Comparison of ENCODE assay signal across 8 cellular contexts in genomic region chr19:1122972-1123363, GRCh38. TPM values are rescaled to one million over a fixed set of nuclear protein-coding genes. Genes with fewer than 3 reads are reported as not detected.
DNase-seq lines count a peak whose midpoint lies in the region; ATAC-seq and TF ChIP-seq lines count a peak whose summit lies in the region.

No MANE protein-coding gene starts in this region.

- intact Hi-C loops in activated naive CD4-positive, alpha-beta T cell treated with anti-CD3 and anti-CD28 coated beads for 36 hours (cut with micrococcal nuclease): no loop called here

- peaks cover 36% of the 10 kb centered on the region for H4K20me1 ChIP-seq in osteoblast (ENCODE audit: insufficient read depth, low read length)

- no peak overlapping the region for H3K27ac ChIP-seq in osteoblast (ENCODE audit: low read depth, low read length)

- H3K36me3 ChIP-seq in osteoblast (ENCODE audit: insufficient read depth, low read length): peaks cover 94% of the 10 kb centered on the region

- no peak overlapping the region for H3K4me3 ChIP-seq in osteoblast (ENCODE audit: insufficient read depth, low read length)

- peaks cover 20% of the 10 kb centered on the region for H3K4me1 ChIP-seq in osteoblast (ENCODE audit: insufficient read depth, low read length)

- no peak overlapping the region for H3K4me3 Mint-ChIP-seq in activated naive CD4-positive, alpha-beta T cell treated with anti-CD3 and anti-CD28 coated beads for 36 hours
- peak overlapping the region; percentile 62 for H3K4me3 Mint-ChIP-seq in endothelial cell (ENCODE audit: unreplicated experiment)

- H3K9me3 ChIP-seq in osteoblast (ENCODE audit: low read depth, low read length): no peaks in the 10 kb centered on the region

- H3K27me3 Mint-ChIP-seq in activated naive CD4-positive, alpha-beta T cell treated with anti-CD3 and anti-CD28 coated beads for 36 hours (ENCODE audit: low read depth): no peaks in the 10 kb centered on the region
- peaks cover 13% of the 10 kb centered on the region for H3K27me3 Mint-ChIP-seq in endothelial cell (ENCODE audit: unreplicated experiment)

- no peak overlapping the region for H2AFZ ChIP-seq in osteoblast (ENCODE audit: low read length)

- H3K4me1 Mint-ChIP-seq in activated naive CD4-positive, alpha-beta T cell treated with anti-CD3 and anti-CD28 coated beads for 36 hours (ENCODE audit: low read depth): peaks cover 9% of the 10 kb centered on the region
- H3K4me1 Mint-ChIP-seq in endothelial cell (ENCODE audit: unreplicated experiment): no peaks in the 10 kb centered on the region

- peak overlapping the region; percentile 73 for H3K27ac Mint-ChIP-seq in activated naive CD4-positive, alpha-beta T cell treated with anti-CD3 and anti-CD28 coated beads for 36 hours
- H3K27ac Mint-ChIP-seq in endothelial cell (ENCODE audit: unreplicated experiment): no peak overlapping the region

- peaks cover 52% of the 10 kb centered on the region for H3K36me3 Mint-ChIP-seq in activated naive CD4-positive, alpha-beta T cell treated with anti-CD3 and anti-CD28 coated beads for 36 hours (ENCODE audit: low read depth)
- peaks cover 17% of the 10 kb centered on the region for H3K36me3 Mint-ChIP-seq in endothelial cell (ENCODE audit: low read depth, unreplicated experiment)

- no peak for TF ChIP-seq CTCF in endothelial cell (IDR thresholded peaks at IDR 0.05; ENCODE audit: unreplicated experiment)
- TF ChIP-seq CTCF in osteoblast (IDR thresholded peaks at IDR 0.05; ENCODE audit: extremely low read depth, low read depth, low read length): no peak

- no peak overlapping the region for H3K4me2 ChIP-seq in osteoblast (ENCODE audit: insufficient read depth, low read length)

- H3K79me2 ChIP-seq in osteoblast (ENCODE audit: insufficient read depth, low read length): peaks cover 71% of the 10 kb centered on the region

- H3K27me3 ChIP-seq in osteoblast (ENCODE audit: insufficient read depth, low read length): no peaks in the 10 kb centered on the region

- no peaks in the 10 kb centered on the region for H3K9me3 Mint-ChIP-seq in activated naive CD4-positive, alpha-beta T cell treated with anti-CD3 and anti-CD28 coated beads for 36 hours
- no peaks in the 10 kb centered on the region for H3K9me3 Mint-ChIP-seq in endothelial cell (ENCODE audit: unreplicated experiment)

- no peak for ATAC-seq in HG03139 (IDR thresholded peaks at IDR 0.05; ENCODE audit: unreplicated experiment)

- CTCF ChIA-PET in activated naive CD4-positive, alpha-beta T cell treated with anti-CD3 and anti-CD28 coated beads for 36 hours (lab: Charles Lee): interaction anchor here (1.7 kb wide), 1 partner anchor 9 kb away, joined by 11 read pairs; no protein-coding TSS in a partner anchor

- DNase-seq in activated naive CD4-positive, alpha-beta T cell treated with anti-CD3 and anti-CD28 coated beads for 36 hours: peak; percentile 67
- DNase-seq in activated naive CD4-positive, alpha-beta T cell treated with anti-CD3 and anti-CD28 coated beads, Interleukin-2, amount 50 U/mL, for 16 hours: no peak
- DNase-seq in RPMI7951 (ENCODE audit: low read depth): peak; percentile 42
- peak; percentile 77 for DNase-seq in endothelial cell (ENCODE audit: low spot score)
- peak; percentile 100 for DNase-seq in osteoblast (ENCODE audit: insufficient read length, low spot score, missing footprints)
- DNase-seq in NCI-H446 (lab: John Stamatoyannopoulos, UW): no peak
- DNase-seq in medulla oblongata (ENCODE audit: extremely low spot score): no peak

RNA-seq across cellular contexts. Expression of gene GPX4, which starts 19.2 kb away (rescaled TPM):
- 100 to 1,000 TPM; 244 to 253 TPM for total RNA-seq in activated naive CD4-positive, alpha-beta T cell treated with anti-CD3 and anti-CD28 coated beads for 36 hours
- 386 and 470 TPM in 2 replicates for total RNA-seq in RPMI7951 (2014; rRNA removed; shearing (Covaris generic))
- 330 TPM for total RNA-seq in endothelial cell (ENCODE audit: unreplicated experiment)
- 515 TPM in 2 replicates for total RNA-seq in osteoblast

RNA-seq across cellular contexts. Expression of gene POLR2E, which starts 27.8 kb away (rescaled TPM):
- total RNA-seq in activated naive CD4-positive, alpha-beta T cell treated with anti-CD3 and anti-CD28 coated beads for 36 hours: 100 to 1,000 TPM; 238 to 258 TPM
- 128 and 158 TPM in 2 replicates for total RNA-seq in RPMI7951 (2014; rRNA removed; shearing (Covaris generic))
- total RNA-seq in endothelial cell (ENCODE audit: unreplicated experiment): 166 TPM
- 70.2 and 74.0 TPM in 2 replicates for total RNA-seq in osteoblast

RNA-seq across cellular contexts. Expression of gene SBNO2, which starts 51.1 kb away (rescaled TPM):
- 100 to 1,000 TPM; 112 to 117 TPM for total RNA-seq in activated naive CD4-positive, alpha-beta T cell treated with anti-CD3 and anti-CD28 coated beads for 36 hours
- total RNA-seq in RPMI7951 (2014; rRNA removed; shearing (Covaris generic)): 12.1 and 16.3 TPM in 2 replicates
- 46.4 TPM for total RNA-seq in endothelial cell (ENCODE audit: unreplicated experiment)
- 58.0 and 69.1 TPM in 2 replicates for total RNA-seq in osteoblast

RNA-seq across cellular contexts. Expression of gene ARHGAP45, which starts 56.0 kb away (rescaled TPM):
- 100 to 1,000 TPM; 123 to 136 TPM for total RNA-seq in activated naive CD4-positive, alpha-beta T cell treated with anti-CD3 and anti-CD28 coated beads for 36 hours
- 0.98 and 1.3 TPM in 2 replicates for total RNA-seq in RPMI7951 (2014; rRNA removed; shearing (Covaris generic))
- 2.4 TPM for total RNA-seq in endothelial cell (ENCODE audit: unreplicated experiment)
- total RNA-seq in osteoblast: 0.59 and 0.72 TPM in 2 replicates

Comparison
In these comparisons a context has a peak if more than half of its experiments do, and no peak if none do; other contexts are left out.
1. DNase-seq: peak in activated naive CD4-positive, alpha-beta T cell treated with anti-CD3 and anti-CD28 coated beads for 36 hours (single experiment), RPMI7951 (single experiment), endothelial cell (single experiment) and osteoblast (single experiment); none in activated naive CD4-positive, alpha-beta T cell treated with anti-CD3 and anti-CD28 coated beads, Interleukin-2, amount 50 U/mL, for 16 hours (single experiment), NCI-H446 (0 of 2) and medulla oblongata (single experiment).